17 cellular contexts compared by ENCODE assay signal in the genomic region with DNA sequence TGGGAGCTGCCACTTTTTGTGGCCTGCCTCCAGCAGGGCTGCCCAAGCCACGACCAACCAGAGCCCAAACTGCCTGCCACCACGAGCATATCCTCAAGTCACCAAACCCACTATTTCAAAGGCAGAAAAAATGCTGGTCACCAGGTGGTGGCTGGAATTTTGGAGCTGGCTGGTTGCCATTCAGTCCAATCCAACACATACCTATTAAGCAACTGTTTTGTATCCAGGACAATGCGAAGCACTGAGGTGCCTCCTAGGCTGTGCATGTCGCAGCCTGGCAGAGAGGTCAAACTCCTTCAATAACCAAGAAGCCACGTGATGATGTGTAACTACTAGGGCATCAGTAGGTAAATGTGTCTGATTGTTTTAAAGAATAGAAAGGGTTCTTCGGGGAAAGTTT.
A peak's percentile ranks its signal among the peaks of the same experiment; 100 is the strongest.
DNase-seq lines count a peak whose midpoint lies in the region; ATAC-seq and TF ChIP-seq lines count a peak whose summit lies in the region.
"Had no signal": no experiment of that assay in that cellular context is flagged by ENCODE, and none has a peak within 500 bp of the region (broad histone marks: within the 10 kb centered on the region; RNA-seq: fewer than 3 reads in every experiment).

No MANE protein-coding gene starts in this region.

- peak overlapping the region; percentile 74 to 86 for H3K27ac ChIP-seq in coronary artery
- peak overlapping the region; percentile 11 for H3K27ac ChIP-seq in urinary bladder (ENCODE audit: low read depth)
- H3K27ac ChIP-seq: 22Rv1, WERI-Rb-1 had no signal

- H3K9me3 Mint-ChIP-seq in effector memory CD8-positive, alpha-beta T cell: no peaks in the 10 kb centered on the region
- H3K9me3 Mint-ChIP-seq: naive B cell had no signal

- H3K9me3 ChIP-seq in mucosa of descending colon: no peaks in the 10 kb centered on the region

- H3K4me1 ChIP-seq in mucosa of descending colon (ENCODE audit: low read depth) (peaks cover 17% of the 10 kb centered on the region), urinary bladder (ENCODE audit: insufficient read depth) (no peaks in the 10 kb centered on the region)

- TF ChIP-seq CTCF in coronary artery (IDR thresholded peaks at IDR 0.05) (no peak), mucosa of descending colon (IDR thresholded peaks at IDR 0.05) (no peak)

- H3K27ac Mint-ChIP-seq in effector memory CD8-positive, alpha-beta T cell: no peak overlapping the region
- H3K27ac Mint-ChIP-seq: naive B cell had no signal

- H3K27me3 Mint-ChIP-seq in effector memory CD8-positive, alpha-beta T cell: no peaks in the 10 kb centered on the region

- no peaks in the 10 kb centered on the region for H3K4me1 Mint-ChIP-seq in effector memory CD8-positive, alpha-beta T cell (ENCODE audit: low read depth in 2 of 2)

- peak; percentile 10 for DNase-seq in NCI-H2196 (lab: John Stamatoyannopoulos, UW; ENCODE audit: unreplicated experiment)
- DNase-seq in NCI-H2196 treated with DMSO at 0.1 percent for 48 hours (lab: John Stamatoyannopoulos, UW; ENCODE audit: unreplicated experiment): no peak
- peak; percentile 70 for DNase-seq in coronary artery (ENCODE audit: low spot score)
- DNase-seq in mucosa of descending colon: peak in 1 of 3 donors; percentile 31
- DNase-seq in effector memory CD8-positive, alpha-beta T cell: no peak
- no peak for DNase-seq in NK-92 (lab: John Stamatoyannopoulos, UW; ENCODE audit: unreplicated experiment)
- DNase-seq: activated CD8-positive, alpha-beta memory T cell treated with anti-CD3 and anti-CD28 coated beads, Interleukin-2, amount 50 U/mL, for 4 hours; COR-L47; naive B cell; NCI-H1436; NCI-H526; SHP77; substantia nigra; WERI-Rb-1 had no signal

- H3K36me3 Mint-ChIP-seq in effector memory CD8-positive, alpha-beta T cell (ENCODE audit: insufficient read depth): no peaks in the 10 kb centered on the region
- H3K36me3 Mint-ChIP-seq: naive B cell had no signal

- H3K36me3 ChIP-seq in mucosa of descending colon (ENCODE audit: low read depth): no peaks in the 10 kb centered on the region
- H3K36me3 ChIP-seq in urinary bladder (ENCODE audit: insufficient read depth): no peaks in the 10 kb centered on the region
- H3K36me3 ChIP-seq: WERI-Rb-1 had no signal

- peak; percentile 17 for ATAC-seq in mucosa of descending colon
- no peak for ATAC-seq in effector memory CD8-positive, alpha-beta T cell (replicated peaks)
- ATAC-seq in GM21723 (IDR thresholded peaks at IDR 0.05; ENCODE audit: unreplicated experiment): no peak

- no peak overlapping the region for H3K4me3 ChIP-seq in coronary artery
- H3K4me3 ChIP-seq in mucosa of descending colon: no peak overlapping the region
- H3K4me3 ChIP-seq in urinary bladder (ENCODE audit: low read depth, low read length): no peak overlapping the region

- intact Hi-C loops in mucosa of descending colon (cut with DNase I, micrococcal nuclease): no loop called here

- H3K4me3 Mint-ChIP-seq in effector memory CD8-positive, alpha-beta T cell: no peak overlapping the region

- 82% methylated on average over 6 of the region's 6 CpGs for WGBS in urinary bladder

Comparison
In these comparisons a context has a peak if more than half of its experiments do, and no peak if none do; other contexts are left out.
1. DNase-seq: peak in NCI-H2196 (single experiment) and coronary artery (single experiment); none in NCI-H2196 treated with DMSO at 0.1 percent for 48 hours (single experiment), effector memory CD8-positive, alpha-beta T cell (0 of 3) and NK-92 (single experiment).